ENCODE assay signal across 18 cellular contexts in the genomic region with DNA sequence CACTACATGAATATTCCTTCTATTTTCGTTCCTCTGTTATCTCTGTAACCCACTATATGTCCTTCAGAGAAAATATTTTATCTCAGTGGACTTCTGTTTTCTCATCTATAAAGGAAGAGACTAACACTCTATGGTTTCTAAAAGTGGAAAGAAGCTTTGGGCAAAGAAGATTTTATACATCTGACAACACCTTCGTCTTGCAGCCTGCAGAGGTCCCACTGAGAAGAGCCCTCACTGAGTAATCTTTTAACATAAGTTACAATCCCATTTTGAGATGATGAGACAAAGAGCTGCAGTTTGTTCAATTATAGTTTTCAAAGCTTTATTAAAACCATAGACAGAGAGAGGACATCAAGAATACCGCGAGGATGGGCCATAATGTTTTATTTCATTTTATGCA. TPM values are rescaled to one million over a fixed set of nuclear protein-coding genes. Genes with fewer than 3 reads are reported as not detected.
A peak's percentile ranks its signal among the peaks of the same experiment; 100 is the strongest.
DNase-seq lines count a peak whose midpoint lies in the region; ATAC-seq and TF ChIP-seq lines count a peak whose summit lies in the region.
"Had no signal": no experiment of that assay in that cellular context is flagged by ENCODE, and none has a peak within 500 bp of the region (broad histone marks: within the 10 kb centered on the region; RNA-seq: fewer than 3 reads in every experiment).

No MANE protein-coding gene starts in this region.

- CTCF ChIA-PET in IMR-90 (lab: Yijun Ruan, JAX), result interaction anchor here (0.6 to 1.1 kb wide), 4 partner anchors 98 to 481 kb away, joined by 3 to 5 read pairs (median 3); no protein-coding TSS in a partner anchor

- no peak for TF ChIP-seq RAD21 in IMR-90 (IDR thresholded peaks at IDR 0.05; ENCODE audit: low read length)

- H3K4me1 ChIP-seq in IMR-90 (ENCODE audit: control insufficient read depth, insufficient read depth, low read length), result no peaks in the 10 kb centered on the region
- H3K4me1 ChIP-seq: Caco-2 had no signal

- no peak overlapping the region for H3K27ac ChIP-seq in IMR-90 (ENCODE audit: insufficient read depth, low read length)
- H3K27ac ChIP-seq in WERI-Rb-1, result no peak overlapping the region
- H3K27ac ChIP-seq: C4-2B had no signal

- H2BK120ac ChIP-seq in IMR-90 (ENCODE audit: low read depth, low read length), result no peak overlapping the region

- H4K91ac ChIP-seq in IMR-90 (ENCODE audit: insufficient read depth, low read depth, low read length), result no peak overlapping the region

- H3K4me3 ChIP-seq in IMR-90 (ENCODE audit: insufficient read depth, low read depth, low read length) (no peak overlapping the region), WERI-Rb-1 (ENCODE audit: low read depth, low read length) (no peak overlapping the region), choroid plexus epithelial cell (ENCODE audit: low read depth, low read length) (no peak overlapping the region)

- no peak overlapping the region for H3K18ac ChIP-seq in IMR-90 (ENCODE audit: low read depth, low read length)

- intact Hi-C loops in IMR-90 (cut with micrococcal nuclease), result loop anchor here (5.0 kb wide), 1 partner anchor 280 kb away; no protein-coding TSS in a partner anchor

- no CpG with 5 or more reads among the region's 4 CpGs for WGBS in IMR-90 (ENCODE audit: extremely low coverage in 2 of 2, insufficient read length in 1 of 2), 2 experiments

- no peak overlapping the region for H3K4ac ChIP-seq in IMR-90 (ENCODE audit: low read depth, low read length)

- POLR2A ChIA-PET in IMR-90 (lab: Charles Lee; ENCODE audit: unreplicated experiment), result interaction anchor here (0.6 kb wide), 1 partner anchor 436 kb away, joined by 3 read pairs; no protein-coding TSS in a partner anchor

- H3K9me3 ChIP-seq in IMR-90 (ENCODE audit: control insufficient read depth, insufficient read depth, low read length), result no peaks in the 10 kb centered on the region
- no peaks in the 10 kb centered on the region for H3K9me3 ChIP-seq in WERI-Rb-1 (ENCODE audit: severe bottlenecking)
- H3K9me3 ChIP-seq: Caco-2 had no signal

- H4K5ac ChIP-seq in IMR-90 (ENCODE audit: low read depth, low read length), result no peak overlapping the region

- no peak overlapping the region for H2BK20ac ChIP-seq in IMR-90 (ENCODE audit: low read depth, low read length)

- H3K23ac ChIP-seq in IMR-90 (ENCODE audit: low read depth, low read length), result no peak overlapping the region

- no peak overlapping the region for H3K56ac ChIP-seq in IMR-90 (ENCODE audit: extremely low read depth, insufficient read depth, low read length)

- H3K36me3 ChIP-seq in IMR-90 (ENCODE audit: control insufficient read depth, insufficient read depth, low read length), result no peaks in the 10 kb centered on the region
- no peaks in the 10 kb centered on the region for H3K36me3 ChIP-seq in WERI-Rb-1

- H3K14ac ChIP-seq in IMR-90 (replicated peaks; ENCODE audit: low read depth, low read length), result no peak overlapping the region

- H2AK5ac ChIP-seq in IMR-90 (ENCODE audit: low read depth, low read length), result no peak overlapping the region

- TF ChIP-seq CTCF in IMR-90 (conservative IDR thresholded peaks at IDR 0.05; ENCODE audit: low read depth, low read length) (0 out of 2 replicates have a peak, but pooled peaks have one; percentile 3), WERI-Rb-1 (IDR thresholded peaks at IDR 0.05; ENCODE audit: low read depth, low read length) (0 out of 2 replicates have a peak, but pooled peaks have one; percentile 7), choroid plexus epithelial cell (conservative IDR thresholded peaks at IDR 0.05; ENCODE audit: low read depth, low read length) (peak; percentile 51)

- no peak overlapping the region for H4K8ac ChIP-seq in IMR-90 (ENCODE audit: low read depth in 2 of 2, low read length in 2 of 2)

- H2AK9ac ChIP-seq in IMR-90 (replicated peaks; ENCODE audit: low read depth, low read length, poor library complexity), result no peak overlapping the region

- H3K79me1 ChIP-seq in IMR-90 (ENCODE audit: low read depth in 1 of 2, low read length in 2 of 2), result no peaks in the 10 kb centered on the region

- dilution Hi-C loops in IMR-90 (cut with HindIII; ENCODE audit: low sequenced_read_pairs, unreplicated experiment), result no loop called here

- no TSS peak for BruUV-seq in IMR-90 (replicated peaks; lab: Mats Ljungman, UMichigan)

- H2AFZ ChIP-seq in IMR-90 (replicated peaks; ENCODE audit: low read length, poor library complexity), result no peak overlapping the region

- H3K4me2 ChIP-seq in IMR-90 (ENCODE audit: low read depth, low read length), result no peak overlapping the region

- ATAC-seq in IMR-90 (ENCODE audit: low read depth), result 0 out of 2 replicates have a peak, but pooled peaks have one; percentile 21
- no peak for ATAC-seq in activated CD4-positive, CD25-positive, alpha-beta regulatory T cell treated with anti-CD3 and anti-CD28 coated beads, Interleukin-2, amount 50 U/mL, for 24 hours
- ATAC-seq in HG03460 (IDR thresholded peaks at IDR 0.05; ENCODE audit: unreplicated experiment), result no peak
- ATAC-seq in esophagus mucosa, result no peak
- no peak for ATAC-seq in GM18867 (IDR thresholded peaks at IDR 0.05; ENCODE audit: unreplicated experiment)
- ATAC-seq: HCT116 had no signal

- H2BK5ac ChIP-seq in IMR-90 (ENCODE audit: low read depth, low read length, poor library complexity, severe bottlenecking), result no peak overlapping the region

- H3K9ac ChIP-seq in IMR-90 (ENCODE audit: low read depth, low read length), result no peak overlapping the region

- H4K20me1 ChIP-seq in IMR-90 (ENCODE audit: insufficient read depth, low read length), result no peaks in the 10 kb centered on the region

- no peak overlapping the region for H2BK15ac ChIP-seq in IMR-90 (ENCODE audit: low read depth, low read length)

- DNase-seq in IMR-90 (peak; percentile 7), WERI-Rb-1 (no peak), choroid plexus epithelial cell (ENCODE audit: low read depth) (peak; percentile 49)
- DNase-seq: AML-193; Caco-2; CD4-positive, alpha-beta T cell; GDM1; GOT3; H7; HFFc6 had no signal

- H3K9me1 ChIP-seq in IMR-90 (ENCODE audit: insufficient read depth, low read length), result no peaks in the 10 kb centered on the region

- no peaks in the 10 kb centered on the region for H3K27me3 ChIP-seq in IMR-90 (ENCODE audit: control insufficient read depth, insufficient read depth, low read length)
- no peaks in the 10 kb centered on the region for H3K27me3 ChIP-seq in WERI-Rb-1 (ENCODE audit: insufficient read depth, low read depth, severe bottlenecking)

- in situ Hi-C loops in IMR-90 (cut with MboI; ENCODE audit: low sequenced_read_pairs), result no loop called here

- TF ChIP-seq POLR2A in IMR-90 (IDR thresholded peaks at IDR 0.05; ENCODE audit: low read depth, low read length), result no peak

TF ChIP-seq in IMR-90, 13 proteins besides CTCF, POLR2A, EP300 and RAD21:
- no peak for TF ChIP-seq MXI1 (IDR thresholded peaks at IDR 0.05; ENCODE audit: borderline replicate concordance, low read depth, low read length)
- no peak for TF ChIP-seq CHD1 (IDR thresholded peaks at IDR 0.05; ENCODE audit: low read depth, low read length)
- no peak for TF ChIP-seq RCOR1 (IDR thresholded peaks at IDR 0.05; ENCODE audit: insufficient replicate concordance, low read length)
- TF ChIP-seq, protein P1, sequence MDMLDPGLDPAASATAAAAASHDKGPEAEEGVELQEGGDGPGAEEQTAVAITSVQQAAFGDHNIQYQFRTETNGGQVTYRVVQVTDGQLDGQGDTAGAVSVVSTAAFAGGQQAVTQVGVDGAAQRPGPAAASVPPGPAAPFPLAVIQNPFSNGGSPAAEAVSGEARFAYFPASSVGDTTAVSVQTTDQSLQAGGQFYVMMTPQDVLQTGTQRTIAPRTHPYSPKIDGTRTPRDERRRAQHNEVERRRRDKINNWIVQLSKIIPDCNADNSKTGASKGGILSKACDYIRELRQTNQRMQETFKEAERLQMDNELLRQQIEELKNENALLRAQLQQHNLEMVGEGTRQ (IDR thresholded peaks at IDR 0.05; ENCODE audit: low read depth, low read length), result no peak
- no peak for TF ChIP-seq BHLHE40 (IDR thresholded peaks at IDR 0.05; ENCODE audit: low read depth, low read length)
- TF ChIP-seq, protein P2, sequence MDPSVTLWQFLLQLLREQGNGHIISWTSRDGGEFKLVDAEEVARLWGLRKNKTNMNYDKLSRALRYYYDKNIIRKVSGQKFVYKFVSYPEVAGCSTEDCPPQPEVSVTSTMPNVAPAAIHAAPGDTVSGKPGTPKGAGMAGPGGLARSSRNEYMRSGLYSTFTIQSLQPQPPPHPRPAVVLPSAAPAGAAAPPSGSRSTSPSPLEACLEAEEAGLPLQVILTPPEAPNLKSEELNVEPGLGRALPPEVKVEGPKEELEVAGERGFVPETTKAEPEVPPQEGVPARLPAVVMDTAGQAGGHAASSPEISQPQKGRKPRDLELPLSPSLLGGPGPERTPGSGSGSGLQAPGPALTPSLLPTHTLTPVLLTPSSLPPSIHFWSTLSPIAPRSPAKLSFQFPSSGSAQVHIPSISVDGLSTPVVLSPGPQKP (IDR thresholded peaks at IDR 0.05; ENCODE audit: borderline replicate concordance, low read depth, low read length), result no peak
- TF ChIP-seq MAZ (IDR thresholded peaks at IDR 0.05; ENCODE audit: borderline replicate concordance, low read depth, low read length), result no peak
- TF ChIP-seq NFE2L2 (IDR thresholded peaks at IDR 0.05; ENCODE audit: low read depth, low read length), result no peak
- TF ChIP-seq CEBPB (IDR thresholded peaks at IDR 0.05; ENCODE audit: low read depth, low read length), result no peak
- TF ChIP-seq SMC3 (IDR thresholded peaks at IDR 0.05; ENCODE audit: low read depth, low read length), result no peak
- no peak for TF ChIP-seq FOS (IDR thresholded peaks at IDR 0.05; ENCODE audit: low read depth, low read length)
- TF ChIP-seq MAFK (IDR thresholded peaks at IDR 0.05; ENCODE audit: low read depth, low read length), result no peak
- TF ChIP-seq RFX5 (IDR thresholded peaks at IDR 0.05; ENCODE audit: low read depth, low read length), result no peak

RNA-seq across cellular contexts. Expression of a gene that starts 28.7 kb away (rescaled TPM):
- total RNA-seq in IMR-90 (2012; rRNA removed), result 0.18 and 0.28 TPM in 2 replicates
- 0.01 and 0.05 TPM in 2 replicates for polyA plus RNA-seq in IMR-90 (2012; rRNA removed)
- 0.02 TPM in 1 of 2 replicates, not detected in the other for polyA plus RNA-seq in IMR-90 (2012; cell fraction: cytosol; rRNA removed)
- 0.08 TPM in 1 of 2 replicates, not detected in the other for polyA plus RNA-seq in IMR-90 (2012; cell fraction: nucleus; rRNA removed; ENCODE audit: low replicate concordance)
- total RNA-seq in esophagus mucosa, result 0.28 TPM
- total RNA-seq: Caco-2; CD4-positive, alpha-beta T cell; H7; HFFc6 had no signal
- polyA plus RNA-seq: BJ, IgD-negative memory B cell had no signal
